In the genomic region with DNA sequence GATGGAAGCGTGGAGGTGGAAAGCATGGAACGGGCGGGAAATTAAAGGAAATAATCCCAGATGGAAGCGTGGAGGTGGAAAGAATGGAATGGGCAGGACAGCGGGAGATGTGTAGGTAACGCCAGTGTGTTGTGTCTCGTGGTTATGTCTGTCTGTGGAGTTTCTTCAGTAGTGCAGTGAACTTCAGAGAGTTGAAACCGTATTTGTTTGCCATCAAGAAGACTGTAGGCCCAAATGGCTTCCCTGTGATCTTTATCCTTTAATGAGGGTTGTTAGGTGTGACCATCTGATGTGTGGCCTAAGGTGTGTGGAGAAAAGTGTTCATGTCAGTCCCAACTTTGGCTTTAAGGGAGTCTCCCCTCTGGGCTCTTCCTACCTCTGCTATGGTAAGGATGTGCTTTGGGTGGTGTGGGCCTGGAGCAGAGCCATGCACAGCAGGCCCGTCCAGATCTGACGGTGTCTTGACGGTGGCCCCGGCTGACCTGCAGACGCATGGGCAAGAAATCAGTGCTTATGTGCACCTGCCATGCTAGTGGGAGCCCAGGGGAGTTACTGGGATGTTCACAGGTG, we compare ENCODE assay signal across 27 cellular contexts. TPM values are rescaled to one million over a fixed set of nuclear protein-coding genes. Genes with fewer than 3 reads are reported as not detected.
A peak's percentile ranks its signal among the peaks of the same experiment; 100 is the strongest.
DNase-seq lines count a peak whose midpoint lies in the region; ATAC-seq lines count a peak whose summit lies in the region.
"Had no signal": no experiment of that assay in that cellular context is flagged by ENCODE, and none has a peak within 500 bp of the region (broad histone marks: within the 10 kb centered on the region; RNA-seq: fewer than 3 reads in every experiment).

No MANE protein-coding gene starts in this region.

- no peak overlapping the region for H3K27ac ChIP-seq in CD4-positive, CD25-positive, alpha-beta regulatory T cell (ENCODE audit: insufficient read depth, low read length, poor library complexity, severe bottlenecking)
- no peak overlapping the region for H3K27ac ChIP-seq in naive thymus-derived CD4-positive, alpha-beta T cell (ENCODE audit: low read depth, low read length)

- CTCF ChIA-PET in activated CD8-positive, alpha-beta T cell treated with anti-CD3 and anti-CD28 coated beads, Interleukin-2, amount 10 ng/mL, durations not matched to agents 7 days and 5 days (lab: Charles Lee), result no interaction called here
- CTCF ChIA-PET in naive thymus-derived CD4-positive, alpha-beta T cell (lab: Charles Lee), result no interaction called here

- peak overlapping the region in 2 of 3 donors; percentile 73 to 88 for H3K27ac Mint-ChIP-seq in CD4-positive, CD25-positive, alpha-beta regulatory T cell
- H3K27ac Mint-ChIP-seq in activated CD8-positive, alpha-beta T cell treated with anti-CD3 and anti-CD28 coated beads, Interleukin-2, amount 10 ng/mL, durations not matched to agents 7 days and 5 days, result no peak overlapping the region
- no peak overlapping the region for H3K27ac Mint-ChIP-seq in naive thymus-derived CD4-positive, alpha-beta T cell
- H3K27ac Mint-ChIP-seq: activated CD4-positive, alpha-beta T cell treated with anti-CD3 and anti-CD28 coated beads for 36 hours; dendritic cell treated with granulocyte-macrophage colony-stimulating factor and Interleukin-4, amounts not matched to agents 40 ng/mL and 50 ng/mL, for 4 days; endodermal cell; HFFc6; mesothelial cell of epicardium had no signal

- peak in 1 of 2 donors; percentile 41 for ATAC-seq in CD4-positive, CD25-positive, alpha-beta regulatory T cell (ENCODE audit: low read depth in 2 of 2)
- peak; percentile 48 for ATAC-seq in activated CD8-positive, alpha-beta T cell treated with anti-CD3 and anti-CD28 coated beads, Interleukin-2, amount 10 ng/mL, durations not matched to agents 7 days and 5 days
- ATAC-seq in naive thymus-derived CD4-positive, alpha-beta T cell, result peak; percentile 23
- no peak for ATAC-seq in HG03354 (IDR thresholded peaks at IDR 0.05; ENCODE audit: poor library complexity, severe bottlenecking, unreplicated experiment)
- ATAC-seq: activated CD4-positive, alpha-beta T cell treated with anti-CD3 and anti-CD28 coated beads for 36 hours; body of pancreas had no signal

- no peaks in the 10 kb centered on the region for H3K27me3 ChIP-seq in CD4-positive, CD25-positive, alpha-beta regulatory T cell (ENCODE audit: control insufficient read depth, insufficient read depth, low read length)
- H3K27me3 ChIP-seq in naive thymus-derived CD4-positive, alpha-beta T cell (ENCODE audit: control insufficient read depth in 2 of 2, insufficient read depth in 2 of 2, low read length in 2 of 2), result no peaks in the 10 kb centered on the region
- H3K27me3 ChIP-seq: body of pancreas had no signal

- POLR2A ChIA-PET in activated CD8-positive, alpha-beta T cell treated with anti-CD3 and anti-CD28 coated beads, Interleukin-2, amount 10 ng/mL, durations not matched to agents 7 days and 5 days (lab: Charles Lee), result no interaction called here
- POLR2A ChIA-PET in naive thymus-derived CD4-positive, alpha-beta T cell (lab: Charles Lee), result no interaction called here

- peak in 2 of 3 donors; percentile 24 to 45 for DNase-seq in CD4-positive, CD25-positive, alpha-beta regulatory T cell
- DNase-seq in D341Med (ENCODE audit: low spot score) (peak; percentile 19), GF-D8 (lab: John Stamatoyannopoulos, UW) (no peak), NCI-H2196 (lab: John Stamatoyannopoulos, UW; ENCODE audit: unreplicated experiment) (no peak), NCI-H524 (lab: John Stamatoyannopoulos, UW) (no peak)
- DNase-seq in activated CD8-positive, alpha-beta T cell treated with anti-CD3 and anti-CD28 coated beads, Interleukin-2, amount 10 ng/mL, durations not matched to agents 7 days and 5 days, result peak; percentile 30
- DNase-seq in naive thymus-derived CD4-positive, alpha-beta T cell, result peak in 1 of 9 donors; percentile 13
- DNase-seq: activated CD4-positive, alpha-beta T cell treated with anti-CD3 and anti-CD28 coated beads for 36 hours; activated gamma-delta T cell; activated T-cell treated with anti-CD3 and anti-CD28 coated beads, Interleukin-2, amount 50 U/mL, for 1 hour; body of pancreas; C1 segment of cervical spinal cord; DMS79; endodermal cell; GM23248; HFFc6; islet precursor cell; KBM-7; naive B cell; NCI-H1105 treated with DMSO at 0.1 percent for 48 hours; NCI-H2029; occipital lobe; SIG-M5; stimulated activated CD4-positive, alpha-beta T cell treated with anti-CD3 and anti-CD28 coated beads, Interleukin-4, amount 100 ng/mL, for 4 hours had no signal

- peaks cover 0 to 2% (median 0%) of the 10 kb centered on the region in 7 donors for H3K9me3 Mint-ChIP-seq in CD4-positive, CD25-positive, alpha-beta regulatory T cell
- peaks cover 5% of the 10 kb centered on the region for H3K9me3 Mint-ChIP-seq in activated CD8-positive, alpha-beta T cell treated with anti-CD3 and anti-CD28 coated beads, Interleukin-2, amount 10 ng/mL, durations not matched to agents 7 days and 5 days (ENCODE audit: insufficient read depth)
- peaks cover 0 to 7% (median 0%) of the 10 kb centered on the region in 11 donors for H3K9me3 Mint-ChIP-seq in naive thymus-derived CD4-positive, alpha-beta T cell
- H3K9me3 Mint-ChIP-seq: dendritic cell treated with granulocyte-macrophage colony-stimulating factor and Interleukin-4, amounts not matched to agents 40 ng/mL and 50 ng/mL, for 4 days; HFFc6; mesothelial cell of epicardium had no signal

- H3K4me3 ChIP-seq in CD4-positive, CD25-positive, alpha-beta regulatory T cell (ENCODE audit: low read depth, low read length), result no peak overlapping the region
- H3K4me3 ChIP-seq in naive thymus-derived CD4-positive, alpha-beta T cell (ENCODE audit: low read length), result no peak overlapping the region
- H3K4me3 ChIP-seq: body of pancreas, GM23248 had no signal

- peaks cover 23% of the 10 kb centered on the region for H3K36me3 Mint-ChIP-seq in CD4-positive, CD25-positive, alpha-beta regulatory T cell
- H3K36me3 Mint-ChIP-seq in activated CD8-positive, alpha-beta T cell treated with anti-CD3 and anti-CD28 coated beads, Interleukin-2, amount 10 ng/mL, durations not matched to agents 7 days and 5 days (ENCODE audit: low read depth), result peaks cover 29% of the 10 kb centered on the region
- H3K36me3 Mint-ChIP-seq in naive thymus-derived CD4-positive, alpha-beta T cell, result peaks cover 0 to 28% (median 22%) of the 10 kb centered on the region in 5 donors

- H3K4me3 Mint-ChIP-seq in CD4-positive, CD25-positive, alpha-beta regulatory T cell, result no peak overlapping the region
- no peak overlapping the region for H3K4me3 Mint-ChIP-seq in activated CD8-positive, alpha-beta T cell treated with anti-CD3 and anti-CD28 coated beads, Interleukin-2, amount 10 ng/mL, durations not matched to agents 7 days and 5 days
- no peak overlapping the region for H3K4me3 Mint-ChIP-seq in naive thymus-derived CD4-positive, alpha-beta T cell
- H3K4me3 Mint-ChIP-seq: activated CD4-positive, alpha-beta T cell treated with anti-CD3 and anti-CD28 coated beads for 36 hours; dendritic cell treated with granulocyte-macrophage colony-stimulating factor and Interleukin-4, amounts not matched to agents 40 ng/mL and 50 ng/mL, for 4 days; endodermal cell; HFFc6; mesothelial cell of epicardium had no signal

- H3K4me1 Mint-ChIP-seq in CD4-positive, CD25-positive, alpha-beta regulatory T cell, result peaks cover 5 to 33% (median 13%) of the 10 kb centered on the region in 4 donors
- H3K4me1 Mint-ChIP-seq in activated CD8-positive, alpha-beta T cell treated with anti-CD3 and anti-CD28 coated beads, Interleukin-2, amount 10 ng/mL, durations not matched to agents 7 days and 5 days (ENCODE audit: low read depth), result peaks cover 24% of the 10 kb centered on the region
- H3K4me1 Mint-ChIP-seq in naive thymus-derived CD4-positive, alpha-beta T cell, result peaks cover 13 to 36% (median 27%) of the 10 kb centered on the region in 7 donors
- H3K4me1 Mint-ChIP-seq: endodermal cell, mesothelial cell of epicardium had no signal

- no peaks in the 10 kb centered on the region for H3K27me3 Mint-ChIP-seq in CD4-positive, CD25-positive, alpha-beta regulatory T cell
- H3K27me3 Mint-ChIP-seq in activated CD8-positive, alpha-beta T cell treated with anti-CD3 and anti-CD28 coated beads, Interleukin-2, amount 10 ng/mL, durations not matched to agents 7 days and 5 days (ENCODE audit: low read depth), result no peaks in the 10 kb centered on the region
- no peaks in the 10 kb centered on the region for H3K27me3 Mint-ChIP-seq in naive thymus-derived CD4-positive, alpha-beta T cell
- H3K27me3 Mint-ChIP-seq: activated CD4-positive, alpha-beta T cell treated with anti-CD3 and anti-CD28 coated beads for 36 hours; dendritic cell treated with granulocyte-macrophage colony-stimulating factor and Interleukin-4, amounts not matched to agents 40 ng/mL and 50 ng/mL, for 4 days; naive B cell had no signal

- intact Hi-C loops in naive thymus-derived CD4-positive, alpha-beta T cell (cut with micrococcal nuclease), result no loop called here

- no peaks in the 10 kb centered on the region for H3K9me3 ChIP-seq in CD4-positive, CD25-positive, alpha-beta regulatory T cell (ENCODE audit: control insufficient read depth in 2 of 2, low read length in 2 of 2)
- H3K9me3 ChIP-seq in naive thymus-derived CD4-positive, alpha-beta T cell (ENCODE audit: control insufficient read depth in 2 of 3, low read length in 3 of 3), result no peaks in the 10 kb centered on the region
- H3K9me3 ChIP-seq: body of pancreas had no signal

- H3K4me1 ChIP-seq in CD4-positive, CD25-positive, alpha-beta regulatory T cell (ENCODE audit: control insufficient read depth, insufficient read depth, low read length, poor library complexity, severe bottlenecking), result peaks cover 10% of the 10 kb centered on the region
- H3K4me1 ChIP-seq in naive thymus-derived CD4-positive, alpha-beta T cell (ENCODE audit: control insufficient read depth in 2 of 2, insufficient read depth in 2 of 2, low read length in 2 of 2), result peaks cover 7% of the 10 kb centered on the region in 2 donors

- peaks cover 30% of the 10 kb centered on the region for H3K36me3 ChIP-seq in CD4-positive, CD25-positive, alpha-beta regulatory T cell (ENCODE audit: control insufficient read depth, insufficient read depth, low read length)
- peaks cover 0 to 19% (median 3%) of the 10 kb centered on the region in 3 experiments for H3K36me3 ChIP-seq in naive thymus-derived CD4-positive, alpha-beta T cell (ENCODE audit: control insufficient read depth in 2 of 3, insufficient read depth in 3 of 3, low read length in 3 of 3)

RNA-seq across cellular contexts. Expression of gene AP2A2, which starts 39.6 kb away (rescaled TPM):
- total RNA-seq in CD4-positive, CD25-positive, alpha-beta regulatory T cell, result 85.9 TPM
- 10 to 100 TPM in 1 of 4 donors, 1 to 10 TPM in 3; 6.2 to 10.2 (median 7.0) TPM for polyA plus RNA-seq in CD4-positive, CD25-positive, alpha-beta regulatory T cell
- total RNA-seq in activated CD8-positive, alpha-beta T cell treated with anti-CD3 and anti-CD28 coated beads, Interleukin-2, amount 10 ng/mL, durations not matched to agents 7 days and 5 days, result 10 to 100 TPM; 40.1 to 54.0 TPM
- total RNA-seq in naive thymus-derived CD4-positive, alpha-beta T cell, result 10 to 100 TPM; 70.1 to 93.3 (median 86.4) TPM
- 10 to 100 TPM in 1 of 2 donors, 1 to 10 TPM in 1; 8.7 to 10.7 TPM for polyA plus RNA-seq in naive thymus-derived CD4-positive, alpha-beta T cell

RNA-seq across cellular contexts. Expression of gene CHID1, which starts 54.7 kb away (rescaled TPM):
- total RNA-seq in CD4-positive, CD25-positive, alpha-beta regulatory T cell, result 28.7 TPM
- 10 to 100 TPM; 40.2 to 50.6 (median 47.7) TPM for polyA plus RNA-seq in CD4-positive, CD25-positive, alpha-beta regulatory T cell
- total RNA-seq in activated CD8-positive, alpha-beta T cell treated with anti-CD3 and anti-CD28 coated beads, Interleukin-2, amount 10 ng/mL, durations not matched to agents 7 days and 5 days, result 10 to 100 TPM; 46.1 to 48.4 TPM
- 10 to 100 TPM; 30.8 to 56.3 (median 53.0) TPM for total RNA-seq in naive thymus-derived CD4-positive, alpha-beta T cell
- polyA plus RNA-seq in naive thymus-derived CD4-positive, alpha-beta T cell, result 10 to 100 TPM; 57.5 to 61.0 TPM

Comparison
In these comparisons a context has a peak if more than half of its experiments do, and no peak if none do; other contexts are left out.
1. DNase-seq: peak in CD4-positive, CD25-positive, alpha-beta regulatory T cell (2 of 3), D341Med (single experiment) and activated CD8-positive, alpha-beta T cell treated with anti-CD3 and anti-CD28 coated beads, Interleukin-2, amount 10 ng/mL, durations not matched to agents 7 days and 5 days (single experiment); none in GF-D8 (single experiment), NCI-H2196 (single experiment) and NCI-H524 (0 of 2).
2. H3K27ac Mint-ChIP-seq: peak in CD4-positive, CD25-positive, alpha-beta regulatory T cell (2 of 3); none in activated CD8-positive, alpha-beta T cell treated with anti-CD3 and anti-CD28 coated beads, Interleukin-2, amount 10 ng/mL, durations not matched to agents 7 days and 5 days (single experiment) and naive thymus-derived CD4-positive, alpha-beta T cell (0 of 9).